Comparison of ENCODE assay signal across 1 cellular context in genomic region chr1:201610806-201611205, GRCh38.
TF ChIP-seq lines count a peak whose summit lies in the region.

No MANE protein-coding gene starts in this region.

TF ChIP-seq in GM23338, 12 proteins besides CTCF, POLR2A, EP300 and RAD21 (continued from another document):
- TF ChIP-seq, protein P1, sequence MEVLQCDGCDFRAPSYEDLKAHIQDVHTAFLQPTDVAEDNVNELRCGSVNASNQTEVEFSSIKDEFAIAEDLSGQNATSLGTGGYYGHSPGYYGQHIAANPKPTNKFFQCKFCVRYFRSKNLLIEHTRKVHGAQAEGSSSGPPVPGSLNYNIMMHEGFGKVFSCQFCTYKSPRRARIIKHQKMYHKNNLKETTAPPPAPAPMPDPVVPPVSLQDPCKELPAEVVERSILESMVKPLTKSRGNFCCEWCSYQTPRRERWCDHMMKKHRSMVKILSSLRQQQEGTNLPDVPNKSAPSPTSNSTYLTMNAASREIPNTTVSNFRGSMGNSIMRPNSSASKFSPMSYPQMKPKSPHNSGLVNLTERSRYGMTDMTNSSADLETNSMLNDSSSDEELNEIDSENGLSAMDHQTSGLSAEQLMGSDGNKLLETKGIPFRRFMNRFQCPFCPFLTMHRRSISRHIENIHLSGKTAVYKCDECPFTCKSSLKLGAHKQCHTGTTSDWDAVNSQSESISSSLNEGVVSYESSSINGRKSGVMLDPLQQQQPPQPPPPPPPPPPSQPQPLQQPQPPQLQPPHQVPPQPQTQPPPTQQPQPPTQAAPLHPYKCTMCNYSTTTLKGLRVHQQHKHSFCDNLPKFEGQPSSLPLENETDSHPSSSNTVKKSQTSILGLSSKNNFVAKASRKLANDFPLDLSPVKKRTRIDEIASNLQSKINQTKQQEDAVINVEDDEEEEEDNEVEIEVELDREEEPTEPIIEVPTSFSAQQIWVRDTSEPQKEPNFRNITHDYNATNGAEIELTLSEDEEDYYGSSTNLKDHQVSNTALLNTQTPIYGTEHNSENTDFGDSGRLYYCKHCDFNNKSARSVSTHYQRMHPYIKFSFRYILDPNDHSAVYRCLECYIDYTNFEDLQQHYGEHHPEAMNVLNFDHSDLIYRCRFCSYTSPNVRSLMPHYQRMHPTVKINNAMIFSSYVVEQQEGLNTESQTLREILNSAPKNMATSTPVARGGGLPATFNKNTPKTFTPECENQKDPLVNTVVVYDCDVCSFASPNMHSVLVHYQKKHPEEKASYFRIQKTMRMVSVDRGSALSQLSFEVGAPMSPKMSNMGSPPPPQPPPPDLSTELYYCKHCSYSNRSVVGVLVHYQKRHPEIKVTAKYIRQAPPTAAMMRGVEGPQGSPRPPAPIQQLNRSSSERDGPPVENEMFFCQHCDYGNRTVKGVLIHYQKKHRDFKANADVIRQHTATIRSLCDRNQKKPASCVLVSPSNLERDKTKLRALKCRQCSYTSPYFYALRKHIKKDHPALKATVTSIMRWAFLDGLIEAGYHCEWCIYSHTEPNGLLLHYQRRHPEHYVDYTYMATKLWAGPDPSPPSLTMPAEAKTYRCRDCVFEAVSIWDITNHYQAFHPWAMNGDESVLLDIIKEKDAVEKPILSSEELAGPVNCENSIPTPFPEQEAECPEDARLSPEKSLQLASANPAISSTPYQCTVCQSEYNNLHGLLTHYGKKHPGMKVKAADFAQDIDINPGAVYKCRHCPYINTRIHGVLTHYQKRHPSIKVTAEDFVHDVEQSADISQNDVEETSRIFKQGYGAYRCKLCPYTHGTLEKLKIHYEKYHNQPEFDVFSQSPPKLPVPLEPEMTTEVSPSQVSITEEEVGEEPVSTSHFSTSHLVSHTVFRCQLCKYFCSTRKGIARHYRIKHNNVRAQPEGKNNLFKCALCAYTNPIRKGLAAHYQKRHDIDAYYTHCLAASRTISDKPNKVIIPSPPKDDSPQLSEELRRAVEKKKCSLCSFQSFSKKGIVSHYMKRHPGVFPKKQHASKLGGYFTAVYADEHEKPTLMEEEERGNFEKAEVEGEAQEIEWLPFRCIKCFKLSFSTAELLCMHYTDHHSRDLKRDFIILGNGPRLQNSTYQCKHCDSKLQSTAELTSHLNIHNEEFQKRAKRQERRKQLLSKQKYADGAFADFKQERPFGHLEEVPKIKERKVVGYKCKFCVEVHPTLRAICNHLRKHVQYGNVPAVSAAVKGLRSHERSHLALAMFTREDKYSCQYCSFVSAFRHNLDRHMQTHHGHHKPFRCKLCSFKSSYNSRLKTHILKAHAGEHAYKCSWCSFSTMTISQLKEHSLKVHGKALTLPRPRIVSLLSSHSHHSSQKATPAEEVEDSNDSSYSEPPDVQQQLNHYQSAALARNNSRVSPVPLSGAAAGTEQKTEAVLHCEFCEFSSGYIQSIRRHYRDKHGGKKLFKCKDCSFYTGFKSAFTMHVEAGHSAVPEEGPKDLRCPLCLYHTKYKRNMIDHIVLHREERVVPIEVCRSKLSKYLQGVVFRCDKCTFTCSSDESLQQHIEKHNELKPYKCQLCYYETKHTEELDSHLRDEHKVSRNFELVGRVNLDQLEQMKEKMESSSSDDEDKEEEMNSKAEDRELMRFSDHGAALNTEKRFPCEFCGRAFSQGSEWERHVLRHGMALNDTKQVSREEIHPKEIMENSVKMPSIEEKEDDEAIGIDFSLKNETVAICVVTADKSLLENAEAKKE (CRISPR knock-in tag; IDR thresholded peaks at IDR 0.05): no peak
- TF ChIP-seq EZH2 (IDR thresholded peaks at IDR 0.05; ENCODE audit: low read depth, unreplicated experiment) (no peak), JUNB (IDR thresholded peaks at IDR 0.05; ENCODE audit: unreplicated experiment) (no peak), STAT1 (IDR thresholded peaks at IDR 0.05; ENCODE audit: unreplicated experiment) (no peak), NANOG (IDR thresholded peaks at IDR 0.05; ENCODE audit: borderline replicate concordance) (no peak)
- TF ChIP-seq, protein P2, sequence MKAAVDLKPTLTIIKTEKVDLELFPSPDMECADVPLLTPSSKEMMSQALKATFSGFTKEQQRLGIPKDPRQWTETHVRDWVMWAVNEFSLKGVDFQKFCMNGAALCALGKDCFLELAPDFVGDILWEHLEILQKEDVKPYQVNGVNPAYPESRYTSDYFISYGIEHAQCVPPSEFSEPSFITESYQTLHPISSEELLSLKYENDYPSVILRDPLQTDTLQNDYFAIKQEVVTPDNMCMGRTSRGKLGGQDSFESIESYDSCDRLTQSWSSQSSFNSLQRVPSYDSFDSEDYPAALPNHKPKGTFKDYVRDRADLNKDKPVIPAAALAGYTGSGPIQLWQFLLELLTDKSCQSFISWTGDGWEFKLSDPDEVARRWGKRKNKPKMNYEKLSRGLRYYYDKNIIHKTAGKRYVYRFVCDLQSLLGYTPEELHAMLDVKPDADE (IDR thresholded peaks at IDR 0.05): no peak
